2 cellular contexts compared by ENCODE assay signal in genomic region chr15:39588531-39589192, GRCh38.
TF ChIP-seq lines count a peak whose summit lies in the region.

No MANE protein-coding gene starts in this region.

TF ChIP-seq in H1, 55 proteins besides CTCF, POLR2A, EP300 and RAD21:
- peak; percentile 67 for TF ChIP-seq POLR2AphosphoS5 (IDR thresholded peaks at IDR 0.05; ENCODE audit: low read depth, low read length)
- no peak for TF ChIP-seq ATF3 (IDR thresholded peaks at IDR 0.05; ENCODE audit: insufficient read depth, low read depth, low read length)

TF ChIP-seq in HepG2, 621 proteins besides CTCF, POLR2A, EP300 and RAD21:
- no peak for TF ChIP-seq MYC (CRISPR knock-in tag; IDR thresholded peaks at IDR 0.05; ENCODE audit: borderline replicate concordance)
- no peak for TF ChIP-seq SNAPC5 (CRISPR knock-in tag; IDR thresholded peaks at IDR 0.05; ENCODE audit: borderline replicate concordance)
- no peak for TF ChIP-seq ZBTB3 (CRISPR knock-in tag; IDR thresholded peaks at IDR 0.05; ENCODE audit: borderline replicate concordance, low read depth)
- TF ChIP-seq BRF2 (CRISPR knock-in tag; IDR thresholded peaks at IDR 0.05), result no peak
- no peak for TF ChIP-seq ZNF800 (CRISPR knock-in tag; IDR thresholded peaks at IDR 0.05)
- TF ChIP-seq ZNF414 (CRISPR knock-in tag; IDR thresholded peaks at IDR 0.05), result no peak
- TF ChIP-seq NKX3-1 (CRISPR knock-in tag; IDR thresholded peaks at IDR 0.05), result no peak
- TF ChIP-seq ZNF629 (CRISPR knock-in tag; conservative IDR thresholded peaks at IDR 0.05), result no peak
- TF ChIP-seq ZNF747 (CRISPR knock-in tag; IDR thresholded peaks at IDR 0.05; ENCODE audit: borderline replicate concordance), result no peak
- no peak for TF ChIP-seq FOXM1 (CRISPR knock-in tag; IDR thresholded peaks at IDR 0.05)
- no peak for TF ChIP-seq ZEB1 (IDR thresholded peaks at IDR 0.05; ENCODE audit: insufficient replicate concordance, low read depth)
- no peak for TF ChIP-seq ZNF574 (CRISPR knock-in tag; IDR thresholded peaks at IDR 0.05)
- no peak for TF ChIP-seq AGO2 (optimal IDR thresholded peaks at IDR 0.05; ENCODE audit: low read depth, low read length)
